ENCODE assay signal across 3 cellular contexts in the genomic region with DNA sequence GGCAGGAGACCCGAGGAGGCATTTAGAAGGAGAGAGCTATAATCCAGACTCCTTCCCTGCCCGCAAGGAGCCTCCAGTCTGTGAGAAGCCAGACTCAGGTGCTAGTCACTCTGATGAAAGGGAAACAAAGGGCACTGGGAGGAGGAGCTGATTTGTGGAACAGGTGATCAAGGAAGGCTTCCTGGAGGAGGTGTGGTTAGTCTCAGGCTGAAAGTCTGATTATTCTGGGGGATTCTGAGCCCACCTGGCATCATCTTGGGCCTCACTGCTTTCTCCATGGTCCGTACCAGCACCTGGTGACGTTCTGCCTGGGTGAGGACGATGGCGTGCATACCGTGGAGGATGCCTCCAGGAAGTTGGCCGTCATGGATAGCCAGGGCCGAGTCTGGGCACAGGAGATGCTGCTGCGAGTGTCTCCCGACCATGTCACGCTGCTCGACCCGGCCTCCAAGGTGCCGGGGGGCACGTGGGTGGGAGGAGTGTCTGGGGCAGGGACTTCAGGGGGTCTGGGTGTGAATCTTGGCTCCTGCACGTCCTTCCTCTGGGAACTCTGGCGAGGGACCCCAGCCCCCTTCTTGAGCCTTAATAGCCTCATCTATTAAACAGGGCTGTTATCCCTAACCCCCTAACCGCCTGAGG.
A peak's percentile ranks its signal among the peaks of the same experiment; 100 is the strongest.
TF ChIP-seq lines count a peak whose summit lies in the region.

No MANE protein-coding gene starts in this region.

TF ChIP-seq in SK-N-SH, 30 proteins besides CTCF, POLR2A, EP300 and RAD21:
- TF ChIP-seq RCOR1 (IDR thresholded peaks at IDR 0.05; ENCODE audit: low read length) = no peak

TF ChIP-seq in SK-N-SH treated with all-trans-retinoic acid at 6 μM for 48 hours, 23 proteins besides CTCF, POLR2A, EP300 and RAD21:
- TF ChIP-seq, protein P1, sequence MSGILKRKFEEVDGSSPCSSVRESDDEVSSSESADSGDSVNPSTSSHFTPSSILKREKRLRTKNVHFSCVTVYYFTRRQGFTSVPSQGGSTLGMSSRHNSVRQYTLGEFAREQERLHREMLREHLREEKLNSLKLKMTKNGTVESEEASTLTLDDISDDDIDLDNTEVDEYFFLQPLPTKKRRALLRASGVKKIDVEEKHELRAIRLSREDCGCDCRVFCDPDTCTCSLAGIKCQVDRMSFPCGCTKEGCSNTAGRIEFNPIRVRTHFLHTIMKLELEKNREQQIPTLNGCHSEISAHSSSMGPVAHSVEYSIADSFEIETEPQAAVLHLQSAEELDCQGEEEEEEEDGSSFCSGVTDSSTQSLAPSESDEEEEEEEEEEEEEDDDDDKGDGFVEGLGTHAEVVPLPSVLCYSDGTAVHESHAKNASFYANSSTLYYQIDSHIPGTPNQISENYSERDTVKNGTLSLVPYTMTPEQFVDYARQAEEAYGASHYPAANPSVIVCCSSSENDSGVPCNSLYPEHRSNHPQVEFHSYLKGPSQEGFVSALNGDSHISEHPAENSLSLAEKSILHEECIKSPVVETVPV (CRISPR knock-in tag; IDR thresholded peaks at IDR 0.05) = no peak
- TF ChIP-seq SNAI2 (CRISPR knock-in tag; IDR thresholded peaks at IDR 0.05) (no peak), ESRRG (CRISPR knock-in tag; IDR thresholded peaks at IDR 0.05) (no peak), TCF4 (CRISPR knock-in tag; IDR thresholded peaks at IDR 0.05; ENCODE audit: borderline replicate concordance) (no peak), PPARA (CRISPR knock-in tag; IDR thresholded peaks at IDR 0.05; ENCODE audit: borderline replicate concordance) (no peak), OSR1 (CRISPR knock-in tag; IDR thresholded peaks at IDR 0.05) (no peak), ZFP3 (CRISPR knock-in tag; IDR thresholded peaks at IDR 0.05) (no peak), ARNTL (CRISPR knock-in tag; IDR thresholded peaks at IDR 0.05; ENCODE audit: borderline replicate concordance, low read depth) (no peak)
- TF ChIP-seq, protein P2, sequence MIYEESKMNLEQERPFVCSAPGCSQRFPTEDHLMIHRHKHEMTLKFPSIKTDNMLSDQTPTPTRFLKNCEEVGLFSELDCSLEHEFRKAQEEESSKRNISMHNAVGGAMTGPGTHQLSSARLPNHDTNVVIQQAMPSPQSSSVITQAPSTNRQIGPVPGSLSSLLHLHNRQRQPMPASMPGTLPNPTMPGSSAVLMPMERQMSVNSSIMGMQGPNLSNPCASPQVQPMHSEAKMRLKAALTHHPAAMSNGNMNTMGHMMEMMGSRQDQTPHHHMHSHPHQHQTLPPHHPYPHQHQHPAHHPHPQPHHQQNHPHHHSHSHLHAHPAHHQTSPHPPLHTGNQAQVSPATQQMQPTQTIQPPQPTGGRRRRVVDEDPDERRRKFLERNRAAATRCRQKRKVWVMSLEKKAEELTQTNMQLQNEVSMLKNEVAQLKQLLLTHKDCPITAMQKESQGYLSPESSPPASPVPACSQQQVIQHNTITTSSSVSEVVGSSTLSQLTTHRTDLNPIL (CRISPR knock-in tag; IDR thresholded peaks at IDR 0.05; ENCODE audit: low read depth) = no peak

TF ChIP-seq in endothelial cell of umbilical vein, 7 proteins besides CTCF, POLR2A, EP300 and RAD21:
- TF ChIP-seq JUN (IDR thresholded peaks at IDR 0.05; ENCODE audit: borderline replicate concordance, insufficient read depth, insufficient read length, low read depth) (no peak), POLR2AphosphoS5 (IDR thresholded peaks at IDR 0.05; ENCODE audit: insufficient read depth, low read depth, low read length) (no peak), MYC (IDR thresholded peaks at IDR 0.05; ENCODE audit: low read depth, low read length) (no peak), GATA2 (IDR thresholded peaks at IDR 0.05; ENCODE audit: insufficient read depth, insufficient read length, low read depth, low read length) (no peak), EZH2 (IDR thresholded peaks at IDR 0.05; ENCODE audit: borderline replicate concordance, low read depth, low read length, severe bottlenecking) (peak; percentile 7), FOS (IDR thresholded peaks at IDR 0.05; ENCODE audit: borderline replicate concordance, insufficient read depth, low read length) (no peak)
- TF ChIP-seq, protein P3, sequence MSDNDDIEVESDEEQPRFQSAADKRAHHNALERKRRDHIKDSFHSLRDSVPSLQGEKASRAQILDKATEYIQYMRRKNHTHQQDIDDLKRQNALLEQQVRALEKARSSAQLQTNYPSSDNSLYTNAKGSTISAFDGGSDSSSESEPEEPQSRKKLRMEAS (IDR thresholded peaks at IDR 0.05; ENCODE audit: insufficient read depth, insufficient read length) = no peak
